ENCODE assay signal across 36 cellular contexts in the genomic region with DNA sequence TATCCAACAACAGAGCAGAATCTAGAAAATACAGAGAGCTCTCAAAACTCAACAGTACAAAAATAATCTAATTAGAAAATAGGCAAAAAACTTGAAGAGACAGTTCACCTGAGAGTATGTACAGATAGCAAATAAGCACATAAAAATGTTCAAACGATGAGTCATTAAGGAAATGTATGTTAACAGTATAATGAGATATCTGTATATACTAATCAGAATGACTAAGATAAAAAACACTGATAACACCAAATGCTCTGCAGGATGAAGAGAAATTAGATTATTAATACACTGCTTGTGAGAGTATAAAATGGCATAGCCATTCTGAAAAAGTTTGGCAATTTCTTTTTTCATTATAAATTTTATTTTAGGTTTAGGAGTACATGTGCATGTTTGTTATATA.
"Had no signal": no experiment of that assay in that cellular context is flagged by ENCODE, and none has a peak within 500 bp of the region (broad histone marks: within the 10 kb centered on the region; RNA-seq: fewer than 3 reads in every experiment).

No MANE protein-coding gene starts in this region.

- ATAC-seq: activated naive CD4-positive, alpha-beta T cell treated with anti-CD3 and anti-CD28 coated beads, Interleukin-2, amount 50 U/mL, for 72 hours; activated T-cell treated with anti-CD3 and anti-CD28 coated beads, Interleukin-2, amount 50 U/mL, for 72 hours; gastroesophageal sphincter; heart right ventricle; T-helper 17 cell; WTC11 had no signal

- H3K9me3 ChIP-seq: colonic mucosa, esophagus muscularis mucosa, gastroesophageal sphincter had no signal

- H3K4me3 ChIP-seq: cardiac muscle cell, colonic mucosa, esophagus muscularis mucosa, gastroesophageal sphincter, heart right ventricle, hepatocyte had no signal

- H3K79me2 ChIP-seq: hepatocyte had no signal

- H3K9me3 Mint-ChIP-seq: activated naive CD4-positive, alpha-beta T cell treated with anti-CD3 and anti-CD28 coated beads, Interleukin-2, amount 10 ng/mL, durations not matched to agents 7 days and 5 days; activated naive CD8-positive, alpha-beta T cell treated with anti-CD3 and anti-CD28 coated beads, Interleukin-2, amount 10 ng/mL, durations not matched to agents 7 days and 5 days had no signal

- H3K4me1 Mint-ChIP-seq: activated CD4-positive, alpha-beta memory T cell treated with anti-CD3 and anti-CD28 coated beads, Interleukin-2, amount 10 ng/mL, durations not matched to agents 7 days and 5 days; activated CD4-positive, alpha-beta T cell treated with anti-CD3 and anti-CD28 coated beads, Interleukin-2, amount 10 ng/mL, durations not matched to agents 7 days and 5 days; activated naive CD4-positive, alpha-beta T cell treated with anti-CD3 and anti-CD28 coated beads, Interleukin-2, amount 10 ng/mL, durations not matched to agents 7 days and 5 days; activated naive CD8-positive, alpha-beta T cell treated with anti-CD3 and anti-CD28 coated beads, Interleukin-2, amount 10 ng/mL, durations not matched to agents 7 days and 5 days; T-helper 17 cell; WTC11 had no signal

- H3K4me2 ChIP-seq: hepatocyte had no signal

- H2AFZ ChIP-seq: hepatocyte had no signal

- DNase-seq: activated CD4-positive, alpha-beta memory T cell treated with anti-CD3 and anti-CD28 coated beads, Interleukin-2, amount 10 ng/mL, durations not matched to agents 7 days and 5 days; activated CD4-positive, alpha-beta T cell treated with anti-CD3 and anti-CD28 coated beads for 1 hour; activated CD4-positive, alpha-beta T cell treated with anti-CD3 and anti-CD28 coated beads for 4 hours; activated CD4-positive, alpha-beta T cell treated with anti-CD3 and anti-CD28 coated beads, Interleukin-2, amount 10 ng/mL, durations not matched to agents 7 days and 5 days; activated CD4-positive, alpha-beta T cell treated with anti-CD3 and anti-CD28 coated beads, Interleukin-2, amount 50 U/mL, for 4 hours; activated CD8-positive, alpha-beta memory T cell treated with anti-CD3 and anti-CD28 coated beads, Interleukin-2, amount 50 U/mL, for 48 hours; activated gamma-delta T cell; activated naive CD4-positive, alpha-beta T cell; activated naive CD4-positive, alpha-beta T cell treated with anti-CD3 and anti-CD28 coated beads, Interleukin-2, amount 10 ng/mL, durations not matched to agents 7 days and 5 days; activated naive CD8-positive, alpha-beta T cell treated with anti-CD3 and anti-CD28 coated beads, Interleukin-2, amount 10 ng/mL, durations not matched to agents 7 days and 5 days; activated T-cell treated with anti-CD3 and anti-CD28 coated beads for 4 hours; activated T-cell treated with anti-CD3 and anti-CD28 coated beads, Interleukin-2, amount 50 U/mL, for 24 hours; activated T-cell treated with anti-CD3 and anti-CD28 coated beads, Interleukin-2, amount 50 U/mL, for 72 hours; amniotic stem cell; anterior cingulate cortex; brain microvascular endothelial cell; central memory CD4-positive, alpha-beta T cell; cerebellar nuclear complex; colonic mucosa; effector CD8-positive, alpha-beta T cell; erythroblast; foreskin melanocyte; heart right ventricle; T-helper 1 cell; T-helper 17 cell had no signal

- H3K27me3 ChIP-seq: brain microvascular endothelial cell, cardiac muscle cell, colonic mucosa, esophagus muscularis mucosa, gastroesophageal sphincter, heart right ventricle, hepatocyte had no signal

- H3K27ac ChIP-seq: brain microvascular endothelial cell, cardiac muscle cell, colonic mucosa, esophagus muscularis mucosa, gastroesophageal sphincter, heart right ventricle, hepatocyte, VCaP had no signal

- H3K4me1 ChIP-seq: colonic mucosa, esophagus muscularis mucosa, gastroesophageal sphincter, heart right ventricle had no signal

- H3K4me3 Mint-ChIP-seq: activated CD4-positive, alpha-beta memory T cell treated with anti-CD3 and anti-CD28 coated beads, Interleukin-2, amount 10 ng/mL, durations not matched to agents 7 days and 5 days; activated CD4-positive, alpha-beta T cell treated with anti-CD3 and anti-CD28 coated beads, Interleukin-2, amount 10 ng/mL, durations not matched to agents 7 days and 5 days; activated naive CD4-positive, alpha-beta T cell treated with anti-CD3 and anti-CD28 coated beads, Interleukin-2, amount 10 ng/mL, durations not matched to agents 7 days and 5 days; activated naive CD8-positive, alpha-beta T cell treated with anti-CD3 and anti-CD28 coated beads, Interleukin-2, amount 10 ng/mL, durations not matched to agents 7 days and 5 days; activated T-cell treated with anti-CD3 and anti-CD28 coated beads, Interleukin-2, amount 50 U/mL, for 24 hours; activated T-cell treated with anti-CD3 and anti-CD28 coated beads, Interleukin-2, amount 50 U/mL, for 72 hours; T-helper 17 cell; T-helper 2 cell treated with Interferon-gamma antibody and Interleukin-4, amounts not matched to agents 5 μg/mL and 100 μg/mL, for 36 hours; WTC11 had no signal

- H3K27me3 Mint-ChIP-seq: activated CD4-positive, alpha-beta memory T cell treated with anti-CD3 and anti-CD28 coated beads, Interleukin-2, amount 10 ng/mL, durations not matched to agents 7 days and 5 days; activated CD4-positive, alpha-beta T cell treated with anti-CD3 and anti-CD28 coated beads, Interleukin-2, amount 10 ng/mL, durations not matched to agents 7 days and 5 days; activated naive CD4-positive, alpha-beta T cell treated with anti-CD3 and anti-CD28 coated beads, Interleukin-2, amount 10 ng/mL, durations not matched to agents 7 days and 5 days; activated naive CD8-positive, alpha-beta T cell treated with anti-CD3 and anti-CD28 coated beads, Interleukin-2, amount 10 ng/mL, durations not matched to agents 7 days and 5 days; activated T-cell treated with anti-CD3 and anti-CD28 coated beads, Interleukin-2, amount 50 U/mL, for 24 hours; T-helper 17 cell had no signal

- FAIRE-seq: astrocyte, endometrium, TTC549 had no signal

- H3K36me3 ChIP-seq: brain microvascular endothelial cell, cardiac muscle cell, colonic mucosa, esophagus muscularis mucosa, gastroesophageal sphincter, heart right ventricle had no signal

- H3K27ac Mint-ChIP-seq: activated CD4-positive, alpha-beta memory T cell treated with anti-CD3 and anti-CD28 coated beads, Interleukin-2, amount 10 ng/mL, durations not matched to agents 7 days and 5 days; activated CD4-positive, alpha-beta T cell treated with anti-CD3 and anti-CD28 coated beads, Interleukin-2, amount 10 ng/mL, durations not matched to agents 7 days and 5 days; activated naive CD4-positive, alpha-beta T cell treated with anti-CD3 and anti-CD28 coated beads, Interleukin-2, amount 10 ng/mL, durations not matched to agents 7 days and 5 days; activated naive CD4-positive, alpha-beta T cell treated with anti-CD3 and anti-CD28 coated beads, Interleukin-2, amount 50 U/mL, for 72 hours; activated naive CD8-positive, alpha-beta T cell treated with anti-CD3 and anti-CD28 coated beads, Interleukin-2, amount 10 ng/mL, durations not matched to agents 7 days and 5 days; activated T-cell treated with anti-CD3 and anti-CD28 coated beads, Interleukin-2, amount 50 U/mL, for 24 hours; activated T-cell treated with anti-CD3 and anti-CD28 coated beads, Interleukin-2, amount 50 U/mL, for 72 hours; T-helper 17 cell; T-helper 2 cell treated with Interferon-gamma antibody and Interleukin-4, amounts not matched to agents 5 μg/mL and 100 μg/mL, for 36 hours; WTC11 had no signal
